1 cellular context compared by ENCODE assay signal in genomic region chr19:996051-996838, GRCh38.
TF ChIP-seq lines count a peak whose summit lies in the region.

No MANE protein-coding gene starts in this region.

TF ChIP-seq in K562, 482 proteins besides CTCF, POLR2A, EP300 and RAD21 (continued from another document):
- no peak for TF ChIP-seq TCF15 (CRISPR knock-in tag; IDR thresholded peaks at IDR 0.05)
- TF ChIP-seq NFE2 (IDR thresholded peaks at IDR 0.05; ENCODE audit: low read depth) = no peak
- no peak for TF ChIP-seq ZNF384 (IDR thresholded peaks at IDR 0.05; ENCODE audit: low read depth, low read length)
- peak; percentile 99 for TF ChIP-seq JUND (IDR thresholded peaks at IDR 0.05; ENCODE audit: borderline replicate concordance, low read depth, low read length)
- TF ChIP-seq JUND (tag; IDR thresholded peaks at IDR 0.05; ENCODE audit: borderline replicate concordance, low read depth, low read length) = peak; percentile 94
- TF ChIP-seq ZBTB5 (IDR thresholded peaks at IDR 0.05) = no peak
- TF ChIP-seq SRSF9 (IDR thresholded peaks at IDR 0.05; ENCODE audit: borderline replicate concordance, low read depth, low read length) = no peak
- peak; percentile 76; the same call in 1 of the 2 replicates for TF ChIP-seq MTA3 (IDR thresholded peaks at IDR 0.05; ENCODE audit: borderline replicate concordance)
